ENCODE assay signal across 8 cellular contexts in genomic region chr13:112923962-112924361, GRCh38. TPM values are rescaled to one million over a fixed set of nuclear protein-coding genes. Genes with fewer than 3 reads are reported as not detected.
"Had no signal": no experiment of that assay in that cellular context is flagged by ENCODE, and none has a peak within 500 bp of the region (broad histone marks: within the 10 kb centered on the region; RNA-seq: fewer than 3 reads in every experiment).

No MANE protein-coding gene starts in this region.

- H3K4me3 ChIP-seq: GM23248, GM23338, HAP-1 had no signal

- DNase-seq: GM23248, GOT3, H7, H9, HCEC 1CT, HFFc6 had no signal

- H3K4me1 ChIP-seq: HAP-1 had no signal

- H3K36me3 ChIP-seq: HAP-1 had no signal

- H3K27ac ChIP-seq: GM23248 had no signal

RNA-seq across cellular contexts. Expression of gene MCF2L, which starts 45.1 kb away (rescaled TPM):
- total RNA-seq: GM23248, HFFc6 had no signal
